In genomic region chr6:33718713-33719112, GRCh38 we compare ENCODE assay signal across 1 cellular context.
TF ChIP-seq lines count a peak whose summit lies in the region.

No MANE protein-coding gene starts in this region.

TF ChIP-seq in HepG2, 621 proteins besides CTCF, POLR2A, EP300 and RAD21 (continued from another document):
- TF ChIP-seq, protein P1, sequence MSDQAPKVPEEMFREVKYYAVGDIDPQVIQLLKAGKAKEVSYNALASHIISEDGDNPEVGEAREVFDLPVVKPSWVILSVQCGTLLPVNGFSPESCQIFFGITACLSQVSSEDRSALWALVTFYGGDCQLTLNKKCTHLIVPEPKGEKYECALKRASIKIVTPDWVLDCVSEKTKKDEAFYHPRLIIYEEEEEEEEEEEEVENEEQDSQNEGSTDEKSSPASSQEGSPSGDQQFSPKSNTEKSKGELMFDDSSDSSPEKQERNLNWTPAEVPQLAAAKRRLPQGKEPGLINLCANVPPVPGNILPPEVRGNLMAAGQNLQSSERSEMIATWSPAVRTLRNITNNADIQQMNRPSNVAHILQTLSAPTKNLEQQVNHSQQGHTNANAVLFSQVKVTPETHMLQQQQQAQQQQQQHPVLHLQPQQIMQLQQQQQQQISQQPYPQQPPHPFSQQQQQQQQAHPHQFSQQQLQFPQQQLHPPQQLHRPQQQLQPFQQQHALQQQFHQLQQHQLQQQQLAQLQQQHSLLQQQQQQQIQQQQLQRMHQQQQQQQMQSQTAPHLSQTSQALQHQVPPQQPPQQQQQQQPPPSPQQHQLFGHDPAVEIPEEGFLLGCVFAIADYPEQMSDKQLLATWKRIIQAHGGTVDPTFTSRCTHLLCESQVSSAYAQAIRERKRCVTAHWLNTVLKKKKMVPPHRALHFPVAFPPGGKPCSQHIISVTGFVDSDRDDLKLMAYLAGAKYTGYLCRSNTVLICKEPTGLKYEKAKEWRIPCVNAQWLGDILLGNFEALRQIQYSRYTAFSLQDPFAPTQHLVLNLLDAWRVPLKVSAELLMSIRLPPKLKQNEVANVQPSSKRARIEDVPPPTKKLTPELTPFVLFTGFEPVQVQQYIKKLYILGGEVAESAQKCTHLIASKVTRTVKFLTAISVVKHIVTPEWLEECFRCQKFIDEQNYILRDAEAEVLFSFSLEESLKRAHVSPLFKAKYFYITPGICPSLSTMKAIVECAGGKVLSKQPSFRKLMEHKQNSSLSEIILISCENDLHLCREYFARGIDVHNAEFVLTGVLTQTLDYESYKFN (CRISPR knock-in tag; conservative IDR thresholded peaks at IDR 0.05) = no peak
- TF ChIP-seq ZFP36 (IDR thresholded peaks at IDR 0.05; ENCODE audit: borderline replicate concordance, low read depth, low read length, partially characterized antibody) = no peak
- TF ChIP-seq, protein P2, sequence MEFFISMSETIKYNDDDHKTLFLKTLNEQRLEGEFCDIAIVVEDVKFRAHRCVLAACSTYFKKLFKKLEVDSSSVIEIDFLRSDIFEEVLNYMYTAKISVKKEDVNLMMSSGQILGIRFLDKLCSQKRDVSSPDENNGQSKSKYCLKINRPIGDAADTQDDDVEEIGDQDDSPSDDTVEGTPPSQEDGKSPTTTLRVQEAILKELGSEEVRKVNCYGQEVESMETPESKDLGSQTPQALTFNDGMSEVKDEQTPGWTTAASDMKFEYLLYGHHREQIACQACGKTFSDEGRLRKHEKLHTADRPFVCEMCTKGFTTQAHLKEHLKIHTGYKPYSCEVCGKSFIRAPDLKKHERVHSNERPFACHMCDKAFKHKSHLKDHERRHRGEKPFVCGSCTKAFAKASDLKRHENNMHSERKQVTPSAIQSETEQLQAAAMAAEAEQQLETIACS (CRISPR knock-in tag; IDR thresholded peaks at IDR 0.05) = no peak
TF ChIP-seq in HepG2: peak in this region for 0.
